8 cellular contexts compared by ENCODE assay signal in genomic region chr10:103397191-103397825, GRCh38. TPM values are rescaled to one million over a fixed set of nuclear protein-coding genes. Genes with fewer than 3 reads are reported as not detected.
DNase-seq lines count a peak whose midpoint lies in the region; ATAC-seq, FAIRE-seq and TF ChIP-seq lines count a peak whose summit lies in the region.

No MANE protein-coding gene starts in this region.

- H3K4me2 ChIP-seq in astrocyte (ENCODE audit: low read length): peak overlapping the region; percentile 96

- H3K27ac Mint-ChIP-seq in astrocyte (ENCODE audit: unreplicated experiment): peak overlapping the region; percentile 95

- H3K36me3 ChIP-seq in astrocyte (ENCODE audit: insufficient read depth, low read length) (peaks cover 35% of the 10 kb centered on the region), lower lobe of right lung (peaks cover 43% of the 10 kb centered on the region)

- H3K4me1 ChIP-seq in astrocyte (ENCODE audit: insufficient read depth, low read length) (peaks cover 26% of the 10 kb centered on the region), lower lobe of right lung (peaks cover 36% of the 10 kb centered on the region)

- DNase-seq in HEK293T (ENCODE audit: extremely low spot score): no peak
- DNase-seq in astrocyte (ENCODE audit: low read depth): no peak
- no peak for DNase-seq in lower lobe of right lung
- DNase-seq in H54 (ENCODE audit: insufficient read length, low spot score): no peak

- peak overlapping the region; percentile 73 for H3K27ac ChIP-seq in 22Rv1
- peak overlapping the region; percentile 69 for H3K27ac ChIP-seq in astrocyte (ENCODE audit: low read depth, low read length)
- H3K27ac ChIP-seq in lower lobe of right lung: no peak overlapping the region

- peaks cover 34% of the 10 kb centered on the region for H4K20me1 ChIP-seq in astrocyte (ENCODE audit: insufficient read depth, low read length)

- H3K9me3 Mint-ChIP-seq in astrocyte (ENCODE audit: unreplicated experiment): peaks cover 2% of the 10 kb centered on the region

- no peaks in the 10 kb centered on the region for H3K27me3 Mint-ChIP-seq in astrocyte (ENCODE audit: low read depth, unreplicated experiment)

- H3K4me1 Mint-ChIP-seq in astrocyte (ENCODE audit: low read depth, unreplicated experiment): peaks cover 29% of the 10 kb centered on the region

- peaks cover 85% of the 10 kb centered on the region for H3K79me2 ChIP-seq in astrocyte (ENCODE audit: insufficient read depth, low read length)

- no peak for TF ChIP-seq CTCF in 22Rv1 (IDR thresholded peaks at IDR 0.05)
- TF ChIP-seq CTCF in astrocyte (IDR thresholded peaks at IDR 0.05; ENCODE audit: insufficient read depth, low read depth, low read length): no peak
- no peak for TF ChIP-seq CTCF in lower lobe of right lung (IDR thresholded peaks at IDR 0.05)

- H3K27me3 ChIP-seq in astrocyte (ENCODE audit: insufficient read depth, low read length) (no peaks in the 10 kb centered on the region), lower lobe of right lung (ENCODE audit: low read depth) (no peaks in the 10 kb centered on the region)

- CTCF ChIA-PET in HEK293T (lab: Yijun Ruan, JAX): no interaction called here

- ATAC-seq in lower lobe of right lung (no peak), HG03354 (IDR thresholded peaks at IDR 0.05; ENCODE audit: poor library complexity, severe bottlenecking, unreplicated experiment) (no peak), HG03442 (IDR thresholded peaks at IDR 0.05; ENCODE audit: unreplicated experiment) (no peak), GM19397 (IDR thresholded peaks at IDR 0.05; ENCODE audit: unreplicated experiment) (no peak)

- POLR2A ChIA-PET in HEK293T (lab: Yijun Ruan, JAX): interaction anchor here (1.3 to 1.7 kb wide), 2 partner anchors 8 to 47 kb away, joined by 5 read pairs; partner anchors contain the start of gene PCGF6

- peak overlapping the region; percentile 99 for H3K4me3 Mint-ChIP-seq in astrocyte (ENCODE audit: unreplicated experiment)

- intact Hi-C loops in lower lobe of right lung (cut with DNase I): no loop called here

- peak overlapping the region; percentile 97 for H3K9ac ChIP-seq in astrocyte (ENCODE audit: low read length)

- FAIRE-seq in astrocyte (lab: Jason Lieb, UNC) (no peak), H54 (lab: Jason Lieb, UNC) (no peak)

- no peak for TF ChIP-seq POLR2A in H54 (IDR thresholded peaks at IDR 0.05; ENCODE audit: low read depth, low read length)

- H3K36me3 Mint-ChIP-seq in astrocyte (ENCODE audit: low read depth, unreplicated experiment): peaks cover 19% of the 10 kb centered on the region

- H3K9me3 ChIP-seq in astrocyte (ENCODE audit: insufficient read depth, low read depth, low read length) (no peaks in the 10 kb centered on the region), lower lobe of right lung (no peaks in the 10 kb centered on the region)

- H2AFZ ChIP-seq in astrocyte (ENCODE audit: low read depth, low read length): no peak overlapping the region

- H3K4me3 ChIP-seq in astrocyte (ENCODE audit: insufficient read depth, low read depth, low read length) (peak overlapping the region; percentile 100), lower lobe of right lung (peak overlapping the region; percentile 99)

TF ChIP-seq in HEK293T, 16 proteins besides CTCF, POLR2A, EP300 and RAD21:
- TF ChIP-seq L3MBTL2 (conservative IDR thresholded peaks at IDR 0.05) (no peak), ZNF384 (IDR thresholded peaks at IDR 0.05) (peak; percentile 29; the same call in 1 of the 2 replicates)

RNA-seq across cellular contexts. Expression of gene PDCD11, which starts 0.9 kb away (rescaled TPM):
- total RNA-seq in astrocyte: 62.3 and 72.8 TPM in 2 replicates
- 21.6 TPM for total RNA-seq in lower lobe of right lung

RNA-seq across cellular contexts. Expression of gene ATP5MK, which starts 1.0 kb away (rescaled TPM):
- total RNA-seq in astrocyte (405 and 463 TPM in 2 replicates), lower lobe of right lung (221 TPM)

RNA-seq across cellular contexts. Expression of gene TAF5, which starts 29.5 kb away (rescaled TPM):
- total RNA-seq in astrocyte (3.3 and 3.9 TPM in 2 replicates), lower lobe of right lung (4.8 TPM)

RNA-seq across cellular contexts. Expression of gene PCGF6, which starts 46.4 kb away (rescaled TPM):
- total RNA-seq in astrocyte: 9.0 and 10.3 TPM in 2 replicates
- total RNA-seq in lower lobe of right lung: 6.6 TPM

RNA-seq across cellular contexts. Expression of gene CALHM2, which starts 54.9 kb away (rescaled TPM):
- 1.2 and 1.4 TPM in 2 replicates for total RNA-seq in astrocyte
- total RNA-seq in lower lobe of right lung: 45.0 TPM
